Comparison of ENCODE assay signal across 16 cellular contexts in genomic region chr2:74756356-74756890, GRCh38.
DNase-seq lines count a peak whose midpoint lies in the region; ATAC-seq lines count a peak whose summit lies in the region.
"Had no signal": no experiment of that assay in that cellular context is flagged by ENCODE, and none has a peak within 500 bp of the region (broad histone marks: within the 10 kb centered on the region; RNA-seq: fewer than 3 reads in every experiment).

No MANE protein-coding gene starts in this region.

- DNase-seq in NOMO-1 treated with DMSO at 0.1 percent for 48 hours (lab: John Stamatoyannopoulos, UW; ENCODE audit: unreplicated experiment) (peak; percentile 37), memory B cell (ENCODE audit: low spot score in 2 of 2) (peak in 1 of 2 donors; percentile 9), NCI-H2029 (lab: John Stamatoyannopoulos, UW) (no peak), NCI-H146 (lab: John Stamatoyannopoulos, UW) (no peak)
- DNase-seq: activated CD4-positive, CD25-positive, alpha-beta regulatory T cell treated with anti-CD3 and anti-CD28 coated beads, Interleukin-2, amount 50 U/mL, for 72 hours; activated naive CD4-positive, alpha-beta T cell treated with Interleukin-2 at 50 U/mL for 16 hours; BE2C; cortex of kidney; DMS79; NCI-H345; PC-9; stimulated activated naive CD4-positive, alpha-beta T cell; upper lobe of right lung had no signal

- H3K4me1 Mint-ChIP-seq in memory B cell = peaks cover 5% of the 10 kb centered on the region

- H3K4me3 Mint-ChIP-seq in memory B cell = peak overlapping the region; percentile 55

- peaks cover 5% of the 10 kb centered on the region for H3K9me3 Mint-ChIP-seq in memory B cell

- H3K27ac Mint-ChIP-seq in memory B cell = peak overlapping the region; percentile 4

- no peaks in the 10 kb centered on the region for H3K27me3 Mint-ChIP-seq in memory B cell

- ATAC-seq in GM18861 (IDR thresholded peaks at IDR 0.05; ENCODE audit: unreplicated experiment) (peak; percentile 62), HG03159 (IDR thresholded peaks at IDR 0.05; ENCODE audit: unreplicated experiment) (peak; percentile 78), memory B cell (ENCODE audit: low read depth) (peak; percentile 97), GM18870 (IDR thresholded peaks at IDR 0.05; ENCODE audit: unreplicated experiment) (no peak)
- ATAC-seq: upper lobe of right lung had no signal

- H3K36me3 Mint-ChIP-seq in memory B cell = peaks cover 7% of the 10 kb centered on the region
